ENCODE assay signal across 9 cellular contexts in genomic region chr11:68282141-68282860, GRCh38. TPM values are rescaled to one million over a fixed set of nuclear protein-coding genes. Genes with fewer than 3 reads are reported as not detected.
DNase-seq lines count a peak whose midpoint lies in the region; ATAC-seq lines count a peak whose summit lies in the region.
"Had no signal": no experiment of that assay in that cellular context is flagged by ENCODE, and none has a peak within 500 bp of the region (broad histone marks: within the 10 kb centered on the region; RNA-seq: fewer than 3 reads in every experiment).

No MANE protein-coding gene starts in this region.

- DNase-seq in stimulated activated CD4-positive, alpha-beta T cell treated with anti-CD3 and anti-CD28 coated beads, Interleukin-12 subunit alpha, Interleukin-12 subunit beta, amount 100 ng/mL, for 48 hours (ENCODE audit: low read depth in 2 of 3, low spot score in 1 of 3): peak; percentile 24 to 40 (median 32)
- DNase-seq in stimulated activated CD4-positive, alpha-beta T cell treated with anti-CD3 and anti-CD28 coated beads, Interleukin-4, amount 100 ng/mL, for 1 hour: no peak
- peak; percentile 22 for DNase-seq in NAMALWA (ENCODE audit: low spot score)
- DNase-seq in activated naive CD8-positive, alpha-beta T cell treated with anti-CD3 and anti-CD28 coated beads, Interleukin-2, amount 50 U/mL, for 24 hours: peak; percentile 57
- no peak for DNase-seq in head of caudate nucleus
- DNase-seq in NCI-H2227 treated with DMSO at 0.1 percent for 48 hours (lab: John Stamatoyannopoulos, UW): no peak
- no peak for DNase-seq in DMS 273 treated with DMSO at 0.1 percent for 48 hours (lab: John Stamatoyannopoulos, UW)

- intact Hi-C loops in head of caudate nucleus (cut with DNase I): no loop called here

- H3K36me3 ChIP-seq in thymus (ENCODE audit: control insufficient read depth, insufficient read depth): no peaks in the 10 kb centered on the region

- peaks cover 9% of the 10 kb centered on the region for H3K9me3 Mint-ChIP-seq in activated naive CD8-positive, alpha-beta T cell treated with anti-CD3 and anti-CD28 coated beads, Interleukin-2, amount 50 U/mL, for 24 hours

- H3K4me1 Mint-ChIP-seq in activated naive CD8-positive, alpha-beta T cell treated with anti-CD3 and anti-CD28 coated beads, Interleukin-2, amount 50 U/mL, for 24 hours: peaks cover 26% of the 10 kb centered on the region

- peak overlapping the region; percentile 65 for H3K4me3 Mint-ChIP-seq in activated naive CD8-positive, alpha-beta T cell treated with anti-CD3 and anti-CD28 coated beads, Interleukin-2, amount 50 U/mL, for 24 hours

- peaks cover 9% of the 10 kb centered on the region for H3K4me1 ChIP-seq in thymus (ENCODE audit: control insufficient read depth, insufficient read depth, low read length)
- H3K4me1 ChIP-seq: Caco-2 had no signal

- H3K27me3 ChIP-seq in thymus (ENCODE audit: control insufficient read depth, insufficient read depth): no peaks in the 10 kb centered on the region

- no peak overlapping the region for H3K4me3 ChIP-seq in thymus (ENCODE audit: low read length)

- ATAC-seq in activated naive CD8-positive, alpha-beta T cell treated with anti-CD3 and anti-CD28 coated beads, Interleukin-2, amount 50 U/mL, for 24 hours: peak; percentile 98

- no peaks in the 10 kb centered on the region for H3K36me3 Mint-ChIP-seq in activated naive CD8-positive, alpha-beta T cell treated with anti-CD3 and anti-CD28 coated beads, Interleukin-2, amount 50 U/mL, for 24 hours (ENCODE audit: low read depth)

- peak overlapping the region; percentile 19 for H3K27ac ChIP-seq in thymus (ENCODE audit: low read depth)

- no peaks in the 10 kb centered on the region for H3K9me3 ChIP-seq in thymus (ENCODE audit: control insufficient read depth)

- no peaks in the 10 kb centered on the region for H3K27me3 Mint-ChIP-seq in activated naive CD8-positive, alpha-beta T cell treated with anti-CD3 and anti-CD28 coated beads, Interleukin-2, amount 50 U/mL, for 24 hours

- WGBS in thymus: 19% methylated on average over 15 of the region's 15 CpGs

- peak overlapping the region; percentile 76 for H3K27ac Mint-ChIP-seq in activated naive CD8-positive, alpha-beta T cell treated with anti-CD3 and anti-CD28 coated beads, Interleukin-2, amount 50 U/mL, for 24 hours

RNA-seq across cellular contexts. Expression of gene C11orf24, which starts 10.5 kb away (rescaled TPM):
- 17.7 TPM for polyA plus RNA-seq in thymus

RNA-seq across cellular contexts. Expression of gene LRP5, which starts 30.1 kb away (rescaled TPM):
- polyA plus RNA-seq in thymus: 22.1 TPM

Comparison
In these comparisons a context has a peak if more than half of its experiments do, and no peak if none do; other contexts are left out.
1. DNase-seq: peak in stimulated activated CD4-positive, alpha-beta T cell treated with anti-CD3 and anti-CD28 coated beads, Interleukin-12 subunit alpha, Interleukin-12 subunit beta, amount 100 ng/mL, for 48 hours (3 of 3), NAMALWA (single experiment) and activated naive CD8-positive, alpha-beta T cell treated with anti-CD3 and anti-CD28 coated beads, Interleukin-2, amount 50 U/mL, for 24 hours (single experiment); none in stimulated activated CD4-positive, alpha-beta T cell treated with anti-CD3 and anti-CD28 coated beads, Interleukin-4, amount 100 ng/mL, for 1 hour (single experiment), head of caudate nucleus (0 of 42), NCI-H2227 treated with DMSO at 0.1 percent for 48 hours (single experiment) and DMS 273 treated with DMSO at 0.1 percent for 48 hours (single experiment).